ENCODE assay signal across 24 cellular contexts in the genomic region with DNA sequence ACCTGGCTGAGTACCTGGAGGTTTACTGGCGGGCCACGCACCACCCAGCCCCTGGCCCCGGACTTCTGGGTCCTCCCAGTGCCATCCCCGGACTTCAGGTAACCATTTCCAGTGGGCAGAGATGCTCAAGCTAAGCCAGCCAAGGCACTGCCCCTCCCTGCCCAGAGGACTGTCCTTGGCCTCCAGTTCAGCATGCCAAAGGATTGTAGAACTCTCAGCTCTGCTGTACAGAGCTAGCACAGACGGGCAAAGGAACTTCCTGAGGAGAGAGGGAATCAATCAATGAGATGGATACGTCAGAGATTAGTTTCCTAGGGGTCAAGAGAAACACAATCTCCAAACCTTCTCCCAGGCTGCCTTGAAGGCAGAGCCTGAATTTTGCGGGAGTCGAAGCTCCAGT. TPM values are rescaled to one million over a fixed set of nuclear protein-coding genes. Genes with fewer than 3 reads are reported as not detected.
"Had no signal": no experiment of that assay in that cellular context is flagged by ENCODE, and none has a peak within 500 bp of the region (broad histone marks: within the 10 kb centered on the region; RNA-seq: fewer than 3 reads in every experiment).

No MANE protein-coding gene starts in this region.

- ATAC-seq: lower lobe of right lung; naive thymus-derived CD8-positive, alpha-beta T cell; sciatic nerve; stimulated activated effector memory CD8-positive, alpha-beta T cell treated with anti-CD3 and anti-CD28 coated beads, Interleukin-12 subunit alpha, Interleukin-12 subunit beta, amount 100 ng/mL, for 72 hours had no signal

- H3K4me2 ChIP-seq: neural progenitor cell had no signal

- H2AFZ ChIP-seq: neural progenitor cell had no signal

- H3K36me3 ChIP-seq: neural progenitor cell, ovary had no signal

- H3K27ac ChIP-seq: left lung, lower lobe of right lung, neural progenitor cell, neutrophil, ovary, right atrium auricular region, thyroid gland, transverse colon, upper lobe of left lung, vagina had no signal

- H3K4me3 ChIP-seq: left lung, lower lobe of right lung, neural progenitor cell, ovary, right atrium auricular region, skin epidermis, thyroid gland, transverse colon, upper lobe of left lung, vagina had no signal

- DNase-seq: hypothalamus; immature natural killer cell; kidney; left colon; left lung; lower lobe of right lung; mesenchymal stem cell; naive thymus-derived CD8-positive, alpha-beta T cell; occipital lobe; stimulated activated CD4-positive, alpha-beta T cell treated with anti-CD3 and anti-CD28 coated beads, Interleukin-4, amount 100 ng/mL, for 24 hours; stimulated activated naive CD4-positive, alpha-beta T cell treated with Interleukin-2 at 50 U/mL for 16 hours; stimulated activated naive CD8-positive, alpha-beta T cell treated with anti-CD3 and anti-CD28 coated beads, Interleukin-15, amount 100 ng/mL, for 72 hours; thyroid gland; transverse colon had no signal

- H3K9me3 ChIP-seq: left lung, lower lobe of right lung, neutrophil, ovary, right atrium auricular region, thyroid gland, transverse colon, upper lobe of left lung, vagina had no signal

- H3K4me1 ChIP-seq: left lung, lower lobe of right lung, neural progenitor cell, right atrium auricular region, transverse colon, vagina had no signal

- FAIRE-seq: islet of Langerhans, kidney had no signal

- H3K9ac ChIP-seq: neural progenitor cell had no signal

- H3K27me3 ChIP-seq: left lung, neural progenitor cell, ovary, right atrium auricular region, thyroid gland, transverse colon, upper lobe of left lung, vagina had no signal

RNA-seq across cellular contexts. Expression of gene ADCY6, which starts 38.1 kb away (rescaled TPM):
- total RNA-seq: naive thymus-derived CD8-positive, alpha-beta T cell had no signal
- polyA plus RNA-seq: immature natural killer cell; naive thymus-derived CD8-positive, alpha-beta T cell had no signal
